Comparison of ENCODE assay signal across 8 cellular contexts in genomic region chr10:88990528-88991160, GRCh38. TPM values are rescaled to one million over a fixed set of nuclear protein-coding genes. Genes with fewer than 3 reads are reported as not detected.
DNase-seq lines count a peak whose midpoint lies in the region; ATAC-seq and TF ChIP-seq lines count a peak whose summit lies in the region.

Gene FAS, plus strand, starts transcription at chr10:88990798. Its CDS starts 79 bp downstream, at chr10:88990877.

- no peaks in the 10 kb centered on the region for H3K9me3 ChIP-seq in HUES6 (ENCODE audit: control insufficient read depth, insufficient read depth, low read depth, low read length)
- no peaks in the 10 kb centered on the region for H3K9me3 ChIP-seq in skeletal muscle tissue (ENCODE audit: control insufficient read depth in 3 of 3, low read length in 3 of 3)

- DNase-seq in D341Med (ENCODE audit: low spot score) (peak; percentile 45), T-helper 9 cell (peak; percentile 78), astrocyte of the spinal cord (ENCODE audit: low read depth, low spot score) (peak; percentile 64), NCI-H446 (lab: John Stamatoyannopoulos, UW) (no peak)

- peak within 1 kb of the TSS; percentile 68 for H3K9ac ChIP-seq in HUES6 (ENCODE audit: low read length)
- peak within 1 kb of the TSS; percentile 83 to 95 (median 83) for H3K9ac ChIP-seq in skeletal muscle tissue (ENCODE audit: low read depth in 1 of 3, low read length in 3 of 3)

- ATAC-seq in GM21390 (IDR thresholded peaks at IDR 0.05; ENCODE audit: unreplicated experiment) = peak; percentile 51

- H3K4me3 ChIP-seq in HUES6 (ENCODE audit: low read depth, low read length) (peak within 1 kb of the TSS; percentile 76), astrocyte of the spinal cord (ENCODE audit: low read depth, low read length) (peak within 1 kb of the TSS; percentile 90), iPS-11a (ENCODE audit: low read depth, low read length) (peak within 1 kb of the TSS; percentile 80), skeletal muscle tissue (ENCODE audit: low read length in 3 of 3) (peak within 1 kb of the TSS; percentile 77 to 98 (median 89))

- H3K27ac ChIP-seq in HUES6 (ENCODE audit: low read depth, low read length) (peak within 1 kb of the TSS; percentile 9; the same call in 1 of the 2 replicates), skeletal muscle tissue (ENCODE audit: low read depth, low read length) (peak within 1 kb of the TSS; percentile 91)

- H3K4me1 ChIP-seq in HUES6 (ENCODE audit: control insufficient read depth, insufficient read depth, low read length) (peaks cover 8% of the 10 kb centered on the region), skeletal muscle tissue (ENCODE audit: control insufficient read depth in 3 of 3, insufficient read depth in 3 of 3, low read length in 3 of 3) (peaks cover 4 to 24% (median 24%) of the 10 kb centered on the region in 3 donors)

- in situ Hi-C loops in astrocyte of the spinal cord (cut with HindIII; ENCODE audit: low sequenced_read_pairs) = no loop called here

- TF ChIP-seq CTCF in astrocyte of the spinal cord (IDR thresholded peaks at IDR 0.05; ENCODE audit: low read depth, low read length) = no peak

- H3K36me3 ChIP-seq in HUES6 (ENCODE audit: control insufficient read depth, insufficient read depth, low read length) (no peaks in the 10 kb centered on the region), skeletal muscle tissue (ENCODE audit: control insufficient read depth in 3 of 3, insufficient read depth in 3 of 3, low read length in 3 of 3) (no peaks in the 10 kb centered on the region)

- H3K27me3 ChIP-seq in HUES6 (ENCODE audit: control insufficient read depth, insufficient read depth, low read length) (peaks cover 26% of the 10 kb centered on the region), skeletal muscle tissue (ENCODE audit: control insufficient read depth in 3 of 3, insufficient read depth in 3 of 3, low read length in 3 of 3) (no peaks in the 10 kb centered on the region)

RNA-seq across cellular contexts. Expression of gene FAS, which starts in this region (rescaled TPM):
- 8.4 TPM for total RNA-seq in skeletal muscle tissue

Comparison
In these comparisons a context has a peak if more than half of its experiments do, and no peak if none do; other contexts are left out.
1. DNase-seq: peak in D341Med (single experiment), T-helper 9 cell (single experiment) and astrocyte of the spinal cord (single experiment); none in NCI-H446 (0 of 2).
2. Peak in every context shown above with its lines, with median percentiles within 50 percentile points of each other: H3K4me3 ChIP-seq.